ENCODE assay signal across 27 cellular contexts in the genomic region with DNA sequence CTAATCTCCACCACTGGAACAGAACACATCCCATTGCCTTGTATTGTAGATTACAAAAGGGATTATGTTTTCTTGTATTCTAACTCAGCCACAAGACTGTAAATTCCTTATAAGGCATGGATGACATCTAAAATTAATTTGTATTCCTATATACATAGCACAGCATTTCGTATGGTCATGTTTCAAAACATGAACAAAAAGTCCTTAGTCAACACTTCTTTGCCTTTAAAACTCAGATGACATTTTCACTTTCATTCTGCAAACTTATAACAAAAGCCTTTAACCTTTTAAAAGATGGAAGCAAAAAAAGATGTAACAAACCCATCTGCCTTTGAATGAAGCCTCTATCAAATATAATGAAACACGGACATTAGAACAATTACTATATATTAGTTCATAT.
"Had no signal": no experiment of that assay in that cellular context is flagged by ENCODE, and none has a peak within 500 bp of the region (broad histone marks: within the 10 kb centered on the region; RNA-seq: fewer than 3 reads in every experiment).

No MANE protein-coding gene starts in this region.

- H3K27me3 ChIP-seq: colonic mucosa, esophagus squamous epithelium, gastrocnemius medialis, heart left ventricle, hepatocyte had no signal

- DNase-seq: colonic mucosa; cortex of kidney; effector CD8-positive, alpha-beta T cell; effector memory CD8-positive, alpha-beta T cell; endodermal cell; erythroblast; esophagus squamous epithelium; foreskin fibroblast; foreskin melanocyte; gastrocnemius medialis; heart left ventricle; hypothalamus; immature natural killer cell; islet precursor cell; kidney; kidney glomerular epithelial cell; left colon; left ventricle myocardium superior; lower lobe of right lung; mesenchymal stem cell; mucosa of descending colon; naive B cell had no signal

- H3K9me3 ChIP-seq: colonic mucosa, esophagus squamous epithelium, gastrocnemius medialis, lower lobe of right lung, mucosa of descending colon had no signal

- H3K27ac ChIP-seq: colonic mucosa, epithelial cell of prostate, esophagus squamous epithelium, gastrocnemius medialis, heart left ventricle, hepatocyte, lower lobe of right lung had no signal

- H3K36me3 ChIP-seq: colonic mucosa, esophagus squamous epithelium, gastrocnemius medialis, heart left ventricle, lower lobe of right lung had no signal

- FAIRE-seq: endometrium, kidney had no signal

- H3K79me2 ChIP-seq: hepatocyte had no signal

- H3K4me3 ChIP-seq: colonic mucosa, esophagus squamous epithelium, gastrocnemius medialis, heart left ventricle, hepatocyte, lower lobe of right lung, mucosa of descending colon had no signal

- H2AFZ ChIP-seq: hepatocyte had no signal

- H3K4me1 ChIP-seq: colonic mucosa, esophagus squamous epithelium, gastrocnemius medialis, heart left ventricle, lower lobe of right lung had no signal

- ATAC-seq: effector memory CD8-positive, alpha-beta T cell; esophagus mucosa; gastrocnemius medialis; heart left ventricle; left colon; left lobe of liver; left ventricle myocardium superior; lower lobe of right lung; mucosa of descending colon had no signal

- H3K4me2 ChIP-seq: hepatocyte had no signal
